Comparison of ENCODE assay signal across 36 cellular contexts in genomic region chr9:137231313-137232039, GRCh38. TPM values are rescaled to one million over a fixed set of nuclear protein-coding genes. Genes with fewer than 3 reads are reported as not detected.
"Had no signal": no experiment of that assay in that cellular context is flagged by ENCODE, and none has a peak within 500 bp of the region (broad histone marks: within the 10 kb centered on the region; RNA-seq: fewer than 3 reads in every experiment).

No MANE protein-coding gene starts in this region.

- H3K9ac ChIP-seq: KMS-11 had no signal

- H3K4me3 ChIP-seq: PC-9, SK-N-MC had no signal

- FAIRE-seq: bronchial epithelial cell, RCC 7860 had no signal

- H3K4me2 ChIP-seq: KMS-11, PC-9 had no signal

- H2AFZ ChIP-seq: PC-9 had no signal

- DNase-seq: activated CD4-positive, alpha-beta memory T cell treated with anti-CD3 and anti-CD28 coated beads, Interleukin-2, amount 10 ng/mL, durations not matched to agents 7 days and 5 days; activated CD4-positive, alpha-beta T cell treated with anti-CD3 and anti-CD28 coated beads for 1 hour; activated CD4-positive, alpha-beta T cell treated with anti-CD3 and anti-CD28 coated beads for 48 hours; activated CD4-positive, CD25-positive, alpha-beta regulatory T cell; activated CD8-positive, alpha-beta memory T cell treated with anti-CD3 and anti-CD28 coated beads for 24 hours; activated CD8-positive, alpha-beta memory T cell treated with anti-CD3 and anti-CD28 coated beads, Interleukin-2, amount 10 ng/mL, durations not matched to agents 7 days and 5 days; activated CD8-positive, alpha-beta memory T cell treated with anti-CD3 and anti-CD28 coated beads, Interleukin-2, amount 50 U/mL, for 48 hours; activated effector memory CD4-positive, alpha-beta T cell treated with Interleukin-2 at 50 U/mL for 16 hours; activated naive CD4-positive, alpha-beta T cell treated with anti-CD3 and anti-CD28 coated beads, Interleukin-2, amount 10 ng/mL, durations not matched to agents 7 days and 5 days; activated naive CD8-positive, alpha-beta T cell treated with anti-CD3 and anti-CD28 coated beads, Interleukin-2, amount 50 U/mL, for 24 hours; activated T-cell treated with anti-CD3 and anti-CD28 coated beads, Interleukin-2, amount 50 U/mL, for 48 hours; anterior cingulate cortex; caudate nucleus; cerebellar nuclear complex; NCI-H1105 treated with DMSO at 0.1 percent for 48 hours; NCI-H1436; NCI-H1694 treated with DMSO at 0.1 percent for 48 hours; NCI-H2029; NCI-H510A; NCI-H526; NCI-H748 treated with DMSO at 0.1 percent for 48 hours; NK-92 treated with Interleukin-12 subunit alpha and Interleukin-12 subunit beta, amount 100 ng/mL, for 24 hours; PC-9; Right ventricle myocardium superior; T1000; WERI-Rb-1 had no signal

- H3K27ac ChIP-seq: KMS-11, PC-9, RWPE1, SK-N-MC, WERI-Rb-1 had no signal

- H3K36me3 ChIP-seq: WERI-Rb-1 had no signal

RNA-seq across cellular contexts. Expression of gene SLC34A3, which starts 0.8 kb away (rescaled TPM):
- total RNA-seq: activated CD4-positive, alpha-beta memory T cell treated with anti-CD3 and anti-CD28 coated beads, Interleukin-2, amount 10 ng/mL, durations not matched to agents 7 days and 5 days; activated CD8-positive, alpha-beta memory T cell treated with anti-CD3 and anti-CD28 coated beads, Interleukin-2, amount 10 ng/mL, durations not matched to agents 7 days and 5 days; bronchial epithelial cell; OCI-LY7; Right ventricle myocardium superior; T-helper 1 cell treated with Interleukin-12 subunit alpha and Interleukin-12 subunit beta and Interleukin-4 antibody, amounts not matched to agents 30 ng/mL and 1 ng/mL, for 36 hours; T-helper 2 cell treated with Interferon-gamma antibody and Interleukin-4, amounts not matched to agents 100 ng/mL and 5 ng/mL, for 36 hours had no signal

RNA-seq across cellular contexts. Expression of gene RNF224, which starts 4.2 kb away (rescaled TPM):
- total RNA-seq: activated CD8-positive, alpha-beta memory T cell treated with anti-CD3 and anti-CD28 coated beads, Interleukin-2, amount 10 ng/mL, durations not matched to agents 7 days and 5 days; M059J; Right ventricle myocardium superior; T-helper 1 cell treated with Interleukin-12 subunit alpha and Interleukin-12 subunit beta and Interleukin-4 antibody, amounts not matched to agents 30 ng/mL and 1 ng/mL, for 36 hours; T-helper 2 cell treated with Interferon-gamma antibody and Interleukin-4, amounts not matched to agents 100 ng/mL and 5 ng/mL, for 36 hours had no signal

RNA-seq across cellular contexts. Expression of gene CYSRT1, which starts 6.5 kb away (rescaled TPM):
- total RNA-seq: Right ventricle myocardium superior had no signal

RNA-seq across cellular contexts. Expression of gene RNF208, which starts 9.4 kb away (rescaled TPM):
- total RNA-seq: bronchial epithelial cell, LHCN-M2 had no signal
